22 cellular contexts compared by ENCODE assay signal in the genomic region with DNA sequence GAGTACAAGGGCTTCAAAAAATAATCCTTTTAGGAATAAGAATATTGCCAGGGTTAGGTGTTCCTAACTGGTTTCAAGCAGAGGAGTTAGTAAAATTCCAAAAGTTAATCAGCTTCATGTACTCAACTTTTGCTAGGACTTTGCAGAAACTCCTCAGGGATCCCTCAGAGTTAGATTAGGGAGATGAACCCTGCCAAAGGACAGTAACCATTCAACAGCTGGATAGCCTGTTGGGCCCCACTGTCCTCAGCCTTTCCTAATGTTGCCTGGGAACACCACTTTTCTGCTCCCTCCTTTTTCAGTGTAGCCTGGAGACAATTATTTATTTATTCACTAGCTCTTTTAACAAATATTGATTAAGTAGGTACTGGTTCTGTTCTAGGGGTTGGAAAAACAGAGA.
"Had no signal": no experiment of that assay in that cellular context is flagged by ENCODE, and none has a peak within 500 bp of the region (broad histone marks: within the 10 kb centered on the region; RNA-seq: fewer than 3 reads in every experiment).

No MANE protein-coding gene starts in this region.

- H3K4me3 ChIP-seq: colonic mucosa, gastrocnemius medialis, lower lobe of right lung had no signal

- H3K4me2 ChIP-seq: SK-N-SH had no signal

- H3K36me3 Mint-ChIP-seq: mesothelial cell of epicardium had no signal

- H3K9me3 Mint-ChIP-seq: activated CD4-positive, alpha-beta T cell treated with anti-CD3 and anti-CD28 coated beads, Interleukin-2, amount 10 ng/mL, durations not matched to agents 24 days and 14 days; activated CD8-positive, alpha-beta T cell treated with anti-CD3 and anti-CD28 coated beads for 36 hours; activated T-helper 17 cell treated with anti-CD3 and anti-CD28 coated beads, Interleukin-2, amount 50 U/mL, for 72 hours; mesothelial cell of epicardium; nephron; stimulated activated naive CD8-positive, alpha-beta T cell treated with anti-CD3 and anti-CD28 coated beads, Interleukin-15, amount 100 ng/mL, for 72 hours; T-helper 2 cell treated with Interferon-gamma antibody and Interleukin-4, amounts not matched to agents 5 μg/mL and 100 μg/mL, for 36 hours; type B pancreatic cell had no signal

- H3K9me2 ChIP-seq: SK-N-SH had no signal

- FAIRE-seq: small intestine, TTC549 had no signal

- DNase-seq: activated CD4-positive, alpha-beta T cell treated with anti-CD3 and anti-CD28 coated beads, Interleukin-2, amount 10 ng/mL, durations not matched to agents 24 days and 14 days; activated CD4-positive, CD25-positive, alpha-beta regulatory T cell; activated CD8-positive, alpha-beta T cell treated with anti-CD3 and anti-CD28 coated beads for 36 hours; activated naive CD4-positive, alpha-beta T cell; activated naive CD8-positive, alpha-beta T cell treated with anti-CD3 and anti-CD28 coated beads for 36 hours; activated T-cell treated with anti-CD3 and anti-CD28 coated beads, Interleukin-2, amount 50 U/mL, for 1 hour; amniotic stem cell; central memory CD4-positive, alpha-beta T cell; colonic mucosa; erythroblast; lower lobe of right lung; SK-N-SH; small intestine; stimulated activated CD4-positive, alpha-beta T cell treated with anti-CD3 and anti-CD28 coated beads, Interleukin-4, amount 100 ng/mL, for 1 hour; stimulated activated naive CD8-positive, alpha-beta T cell treated with anti-CD3 and anti-CD28 coated beads, Interleukin-15, amount 100 ng/mL, for 72 hours had no signal

- H3K36me3 ChIP-seq: colonic mucosa, gastrocnemius medialis, lower lobe of right lung had no signal

- H3K27ac ChIP-seq: colonic mucosa had no signal

- H3K9ac ChIP-seq: SK-N-SH had no signal

- H3K4me3 Mint-ChIP-seq: activated CD4-positive, alpha-beta T cell treated with anti-CD3 and anti-CD28 coated beads, Interleukin-2, amount 10 ng/mL, durations not matched to agents 24 days and 14 days; activated CD8-positive, alpha-beta T cell treated with anti-CD3 and anti-CD28 coated beads for 36 hours; activated naive CD8-positive, alpha-beta T cell treated with anti-CD3 and anti-CD28 coated beads for 36 hours; activated T-helper 17 cell treated with anti-CD3 and anti-CD28 coated beads, Interleukin-2, amount 50 U/mL, for 72 hours; mesothelial cell of epicardium; nephron; stimulated activated naive CD8-positive, alpha-beta T cell treated with anti-CD3 and anti-CD28 coated beads, Interleukin-15, amount 100 ng/mL, for 72 hours; T-helper 2 cell treated with Interferon-gamma antibody and Interleukin-4, amounts not matched to agents 5 μg/mL and 100 μg/mL, for 36 hours; type B pancreatic cell had no signal

- H3K27me3 Mint-ChIP-seq: activated CD4-positive, alpha-beta T cell treated with anti-CD3 and anti-CD28 coated beads, Interleukin-2, amount 10 ng/mL, durations not matched to agents 24 days and 14 days; activated CD8-positive, alpha-beta T cell treated with anti-CD3 and anti-CD28 coated beads for 36 hours; activated naive CD8-positive, alpha-beta T cell treated with anti-CD3 and anti-CD28 coated beads for 36 hours; activated T-helper 17 cell treated with anti-CD3 and anti-CD28 coated beads, Interleukin-2, amount 50 U/mL, for 72 hours; stimulated activated naive CD8-positive, alpha-beta T cell treated with anti-CD3 and anti-CD28 coated beads, Interleukin-15, amount 100 ng/mL, for 72 hours; type B pancreatic cell had no signal

- H3K9me3 ChIP-seq: colonic mucosa, gastrocnemius medialis, lower lobe of right lung, SK-N-SH had no signal

- H3K27ac Mint-ChIP-seq: activated CD4-positive, alpha-beta T cell treated with anti-CD3 and anti-CD28 coated beads, Interleukin-2, amount 10 ng/mL, durations not matched to agents 24 days and 14 days; activated T-helper 17 cell treated with anti-CD3 and anti-CD28 coated beads, Interleukin-2, amount 50 U/mL, for 72 hours; mesothelial cell of epicardium; nephron; stimulated activated naive CD8-positive, alpha-beta T cell treated with anti-CD3 and anti-CD28 coated beads, Interleukin-15, amount 100 ng/mL, for 72 hours; T-helper 2 cell treated with Interferon-gamma antibody and Interleukin-4, amounts not matched to agents 5 μg/mL and 100 μg/mL, for 36 hours; type B pancreatic cell had no signal

- ATAC-seq: activated CD8-positive, alpha-beta T cell treated with anti-CD3 and anti-CD28 coated beads for 36 hours; activated T-helper 17 cell treated with anti-CD3 and anti-CD28 coated beads, Interleukin-2, amount 50 U/mL, for 72 hours; stimulated activated naive CD8-positive, alpha-beta T cell treated with anti-CD3 and anti-CD28 coated beads, Interleukin-15, amount 100 ng/mL, for 72 hours had no signal

- H3K27me3 ChIP-seq: colonic mucosa, gastrocnemius medialis had no signal
